8 cellular contexts compared by ENCODE assay signal in the genomic region with DNA sequence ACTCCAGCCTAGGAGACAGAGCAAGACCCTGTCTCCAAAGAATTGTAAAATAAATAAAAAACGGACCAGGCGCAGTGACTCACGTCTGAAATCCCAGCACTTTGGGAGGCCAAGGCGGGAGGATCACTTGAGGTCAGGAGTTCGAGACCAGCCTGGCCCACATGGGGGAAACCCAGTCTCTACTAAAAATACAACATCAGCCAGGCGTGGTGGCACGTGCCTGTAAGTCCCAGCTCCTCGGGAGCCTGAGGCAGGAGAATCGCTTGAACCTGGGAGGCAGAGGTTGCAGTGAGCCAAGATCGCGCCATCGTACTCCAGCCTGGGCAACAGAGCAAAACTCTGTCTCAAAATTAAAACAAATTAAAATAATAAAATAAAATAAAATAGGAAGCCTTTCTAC. TPM values are rescaled to one million over a fixed set of nuclear protein-coding genes. Genes with fewer than 3 reads are reported as not detected.
DNase-seq lines count a peak whose midpoint lies in the region; ATAC-seq and TF ChIP-seq lines count a peak whose summit lies in the region.
"Not testable (repeated sequence)": the region's sequence is repeated elsewhere in the genome, so short reads cannot be mapped to it uniquely, and the experiment has no call there.

No MANE protein-coding gene starts in this region.

- not testable (repeated sequence) for H3K9me3 Mint-ChIP-seq in activated T-helper 1 cell treated with anti-CD3 and anti-CD28 coated beads, Interleukin-12 subunit alpha, Interleukin-12 subunit beta, Interleukin-2, Interleukin-4 antibody, amounts not matched to agents 30 ng/mL and 10 ng/mL and 1 ng/mL, durations not matched to agents 14 hours and 24 hours and 36 hours; natural killer cell treated with Interleukin-12 subunit alpha and Interleukin-12 subunit beta and Interleukin-15 and Interleukin-18, amount 100 ng/mL, for 72 hours; stimulated activated naive B cell treated with anti-CD40 and anti-IgM and Interleukin-4, amounts not matched to agents 10 μg/mL and 1 μg/mL and 100 μg/mL, for 72 hours

- H3K27ac ChIP-seq in RWPE2 (ENCODE audit: poor library complexity, severe bottlenecking) = peak overlapping the region; percentile 69

- not testable (repeated sequence) for TF ChIP-seq CTCF in BE2C (IDR thresholded peaks at IDR 0.05; ENCODE audit: low read depth, low read length); RWPE2 (IDR thresholded peaks at IDR 0.05; ENCODE audit: poor library complexity, severe bottlenecking); choroid plexus epithelial cell (conservative IDR thresholded peaks at IDR 0.05; ENCODE audit: low read depth, low read length)

- DNase-seq in BE2C; HEK293T (ENCODE audit: extremely low spot score); RWPE2 (ENCODE audit: low spot score); activated T-helper 1 cell treated with anti-CD3 and anti-CD28 coated beads, Interleukin-12 subunit alpha, Interleukin-12 subunit beta, Interleukin-2, Interleukin-4 antibody, amounts not matched to agents 30 ng/mL and 10 ng/mL and 1 ng/mL, durations not matched to agents 14 hours and 24 hours and 36 hours (ENCODE audit: low spot score); choroid plexus epithelial cell (ENCODE audit: low read depth); natural killer cell treated with Interleukin-12 subunit alpha and Interleukin-12 subunit beta and Interleukin-15 and Interleukin-18, amount 100 ng/mL, for 72 hours (ENCODE audit: low spot score); stimulated activated naive B cell treated with anti-CD40 and anti-IgM and Interleukin-4, amounts not matched to agents 10 μg/mL and 1 μg/mL and 100 μg/mL, for 72 hours: not testable (repeated sequence)
- DNase-seq in left ventricle myocardium superior = peak; percentile 17

- H3K27ac Mint-ChIP-seq in activated T-helper 1 cell treated with anti-CD3 and anti-CD28 coated beads, Interleukin-12 subunit alpha, Interleukin-12 subunit beta, Interleukin-2, Interleukin-4 antibody, amounts not matched to agents 30 ng/mL and 10 ng/mL and 1 ng/mL, durations not matched to agents 14 hours and 24 hours and 36 hours = peak overlapping the region; percentile 71
- H3K27ac Mint-ChIP-seq in natural killer cell treated with Interleukin-12 subunit alpha and Interleukin-12 subunit beta and Interleukin-15 and Interleukin-18, amount 100 ng/mL, for 72 hours; stimulated activated naive B cell treated with anti-CD40 and anti-IgM and Interleukin-4, amounts not matched to agents 10 μg/mL and 1 μg/mL and 100 μg/mL, for 72 hours: not testable (repeated sequence)

- H3K36me3 ChIP-seq in BE2C; RWPE2 (ENCODE audit: low read depth): not testable (repeated sequence)

- not testable (repeated sequence) for H3K4me1 Mint-ChIP-seq in activated T-helper 1 cell treated with anti-CD3 and anti-CD28 coated beads, Interleukin-12 subunit alpha, Interleukin-12 subunit beta, Interleukin-2, Interleukin-4 antibody, amounts not matched to agents 30 ng/mL and 10 ng/mL and 1 ng/mL, durations not matched to agents 14 hours and 24 hours and 36 hours (ENCODE audit: low read depth); stimulated activated naive B cell treated with anti-CD40 and anti-IgM and Interleukin-4, amounts not matched to agents 10 μg/mL and 1 μg/mL and 100 μg/mL, for 72 hours
- H3K4me1 Mint-ChIP-seq in natural killer cell treated with Interleukin-12 subunit alpha and Interleukin-12 subunit beta and Interleukin-15 and Interleukin-18, amount 100 ng/mL, for 72 hours (ENCODE audit: low read depth in 2 of 2) = peaks cover 10% of the 10 kb centered on the region in 2 donors

- H3K4me3 ChIP-seq in BE2C (ENCODE audit: low read depth, low read length) (peak overlapping the region; percentile 69), RWPE2 (ENCODE audit: severe bottlenecking) (peak overlapping the region; percentile 74), choroid plexus epithelial cell (ENCODE audit: low read depth, low read length) (peak overlapping the region; percentile 95)

- H3K4me3 Mint-ChIP-seq in activated T-helper 1 cell treated with anti-CD3 and anti-CD28 coated beads, Interleukin-12 subunit alpha, Interleukin-12 subunit beta, Interleukin-2, Interleukin-4 antibody, amounts not matched to agents 30 ng/mL and 10 ng/mL and 1 ng/mL, durations not matched to agents 14 hours and 24 hours and 36 hours = peak overlapping the region; percentile 72
- H3K4me3 Mint-ChIP-seq in natural killer cell treated with Interleukin-12 subunit alpha and Interleukin-12 subunit beta and Interleukin-15 and Interleukin-18, amount 100 ng/mL, for 72 hours = peak overlapping the region; percentile 42
- H3K4me3 Mint-ChIP-seq in stimulated activated naive B cell treated with anti-CD40 and anti-IgM and Interleukin-4, amounts not matched to agents 10 μg/mL and 1 μg/mL and 100 μg/mL, for 72 hours = peak overlapping the region; percentile 61 to 97

- not testable (repeated sequence) for H3K4me1 ChIP-seq in BE2C; RWPE2 (ENCODE audit: insufficient read depth, poor library complexity, severe bottlenecking)

- not testable (repeated sequence) for H3K27me3 Mint-ChIP-seq in activated T-helper 1 cell treated with anti-CD3 and anti-CD28 coated beads, Interleukin-12 subunit alpha, Interleukin-12 subunit beta, Interleukin-2, Interleukin-4 antibody, amounts not matched to agents 30 ng/mL and 10 ng/mL and 1 ng/mL, durations not matched to agents 14 hours and 24 hours and 36 hours (ENCODE audit: insufficient read depth); natural killer cell treated with Interleukin-12 subunit alpha and Interleukin-12 subunit beta and Interleukin-15 and Interleukin-18, amount 100 ng/mL, for 72 hours; stimulated activated naive B cell treated with anti-CD40 and anti-IgM and Interleukin-4, amounts not matched to agents 10 μg/mL and 1 μg/mL and 100 μg/mL, for 72 hours

- H3K9me3 ChIP-seq in BE2C; RWPE2 (ENCODE audit: severe bottlenecking): not testable (repeated sequence)

- not testable (repeated sequence) for H3K27me3 ChIP-seq in BE2C; RWPE2 (ENCODE audit: insufficient read depth, poor library complexity, severe bottlenecking)

- POLR2A ChIA-PET in HEK293T (lab: Yijun Ruan, JAX) = not testable (repeated sequence)

- intact Hi-C loops in activated T-helper 1 cell treated with anti-CD3 and anti-CD28 coated beads, Interleukin-12 subunit alpha, Interleukin-12 subunit beta, Interleukin-2, Interleukin-4 antibody, amounts not matched to agents 30 ng/mL and 10 ng/mL and 1 ng/mL, durations not matched to agents 14 hours and 24 hours and 36 hours (cut with micrococcal nuclease) = loop anchor here (1.0 to 10.0 kb wide), 2 partner anchors 11 to 1009 kb away; a partner anchor contains a TSS
- intact Hi-C loops in left ventricle myocardium superior (cut with micrococcal nuclease) = not testable (repeated sequence)

- not testable (repeated sequence) for ATAC-seq in RWPE2 (ENCODE audit: low read depth); left ventricle myocardium superior; natural killer cell treated with Interleukin-12 subunit alpha and Interleukin-12 subunit beta and Interleukin-15 and Interleukin-18, amount 100 ng/mL, for 72 hours; stimulated activated naive B cell treated with anti-CD40 and anti-IgM and Interleukin-4, amounts not matched to agents 10 μg/mL and 1 μg/mL and 100 μg/mL, for 72 hours (replicated peaks)

- not testable (repeated sequence) for H3K36me3 Mint-ChIP-seq in activated T-helper 1 cell treated with anti-CD3 and anti-CD28 coated beads, Interleukin-12 subunit alpha, Interleukin-12 subunit beta, Interleukin-2, Interleukin-4 antibody, amounts not matched to agents 30 ng/mL and 10 ng/mL and 1 ng/mL, durations not matched to agents 14 hours and 24 hours and 36 hours (ENCODE audit: low read depth); natural killer cell treated with Interleukin-12 subunit alpha and Interleukin-12 subunit beta and Interleukin-15 and Interleukin-18, amount 100 ng/mL, for 72 hours; stimulated activated naive B cell treated with anti-CD40 and anti-IgM and Interleukin-4, amounts not matched to agents 10 μg/mL and 1 μg/mL and 100 μg/mL, for 72 hours

- CTCF ChIA-PET in HEK293T (lab: Yijun Ruan, JAX) = not testable (repeated sequence)

TF ChIP-seq in HEK293T, 16 proteins besides CTCF, POLR2A, EP300 and RAD21:
- peak; percentile 41; the same call in 1 of the 2 replicates for TF ChIP-seq L3MBTL2 (conservative IDR thresholded peaks at IDR 0.05)

RNA-seq across cellular contexts. Expression of a gene that starts 1.0 kb away (rescaled TPM):
- 4.9 TPM for polyA plus RNA-seq in BE2C (2012; ENCODE audit: insufficient read depth, insufficient read length, low read depth)
- 43.2 and 44.1 TPM in 2 replicates for total RNA-seq in activated T-helper 1 cell treated with anti-CD3 and anti-CD28 coated beads, Interleukin-12 subunit alpha, Interleukin-12 subunit beta, Interleukin-2, Interleukin-4 antibody, amounts not matched to agents 30 ng/mL and 10 ng/mL and 1 ng/mL, durations not matched to agents 14 hours and 24 hours and 36 hours
- 194 TPM for total RNA-seq in left ventricle myocardium superior
- 10 to 100 TPM; 12.0 to 38.8 TPM for total RNA-seq in natural killer cell treated with Interleukin-12 subunit alpha and Interleukin-12 subunit beta and Interleukin-15 and Interleukin-18, amount 100 ng/mL, for 72 hours
